1 cellular context compared by ENCODE assay signal in the genomic region with DNA sequence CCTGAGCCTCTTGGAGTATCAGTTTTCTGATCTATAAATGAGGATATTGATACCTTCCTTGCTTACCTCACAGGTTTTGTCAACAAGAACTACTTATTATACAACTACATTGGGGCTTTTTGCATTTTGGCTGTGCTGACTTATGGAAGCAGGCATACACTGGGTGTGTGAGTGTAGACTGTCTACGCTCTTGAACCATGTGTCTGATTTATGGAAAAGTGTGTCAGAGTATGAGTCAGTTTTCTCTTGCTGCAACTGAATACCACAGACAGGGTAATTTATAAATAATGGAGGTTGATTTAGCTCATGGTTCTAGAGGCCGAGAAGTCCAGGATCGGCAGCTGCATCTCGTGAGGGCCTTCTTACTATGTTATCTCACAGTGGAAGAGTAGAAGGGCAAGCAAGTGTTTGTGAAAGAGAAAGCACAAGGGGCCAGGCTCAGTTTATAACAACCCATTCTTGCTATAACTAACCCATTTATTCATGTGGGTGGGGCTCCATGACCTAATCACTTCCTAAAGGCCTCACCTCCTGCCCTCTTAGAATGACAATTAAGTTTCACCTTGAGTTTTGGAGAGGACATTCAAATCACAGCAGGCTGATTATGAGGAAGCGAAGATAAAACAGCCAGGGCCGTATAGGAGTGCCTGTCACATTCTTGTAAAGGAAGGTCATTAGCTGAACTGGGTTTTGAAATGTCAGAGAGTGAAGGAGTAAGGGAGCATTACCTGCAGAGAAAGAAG.
TF ChIP-seq lines count a peak whose summit lies in the region.

No MANE protein-coding gene starts in this region.

TF ChIP-seq in GM12878, 131 proteins besides CTCF, POLR2A, EP300 and RAD21 (continued from another document):
- TF ChIP-seq, protein P1, sequence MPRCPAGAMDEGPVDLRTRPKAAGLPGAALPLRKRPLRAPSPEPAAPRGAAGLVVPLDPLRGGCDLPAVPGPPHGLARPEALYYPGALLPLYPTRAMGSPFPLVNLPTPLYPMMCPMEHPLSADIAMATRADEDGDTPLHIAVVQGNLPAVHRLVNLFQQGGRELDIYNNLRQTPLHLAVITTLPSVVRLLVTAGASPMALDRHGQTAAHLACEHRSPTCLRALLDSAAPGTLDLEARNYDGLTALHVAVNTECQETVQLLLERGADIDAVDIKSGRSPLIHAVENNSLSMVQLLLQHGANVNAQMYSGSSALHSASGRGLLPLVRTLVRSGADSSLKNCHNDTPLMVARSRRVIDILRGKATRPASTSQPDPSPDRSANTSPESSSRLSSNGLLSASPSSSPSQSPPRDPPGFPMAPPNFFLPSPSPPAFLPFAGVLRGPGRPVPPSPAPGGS (IDR thresholded peaks at IDR 0.05; ENCODE audit: borderline replicate concordance, insufficient read depth, low read depth, low read length, poor library complexity, severe bottlenecking) = peak; percentile 7
- peak; percentile 29 to 54; a peak in 3 of 4 replicates for TF ChIP-seq IKZF2 (IDR thresholded peaks at IDR 0.05)
- no peak for TF ChIP-seq SMARCA5 (IDR thresholded peaks at IDR 0.05)
- TF ChIP-seq NBN (IDR thresholded peaks at IDR 0.05) = peak; percentile 61; the same call in 1 of the 2 replicates
- peak; percentile 24 to 52; a peak in 2 of 4 replicates for TF ChIP-seq BHLHE40 (IDR thresholded peaks at IDR 0.05; ENCODE audit: borderline replicate concordance in 1 of 2, low read depth in 2 of 2, low read length in 1 of 2)
- peak; percentile 39; the same call in 1 of the 2 replicates for TF ChIP-seq TARDBP (IDR thresholded peaks at IDR 0.05; ENCODE audit: borderline replicate concordance)
- peak; percentile 87 for TF ChIP-seq CBX5 (IDR thresholded peaks at IDR 0.05; ENCODE audit: low read depth)
- peak; percentile 89 for TF ChIP-seq ATF7 (IDR thresholded peaks at IDR 0.05; ENCODE audit: low read depth)
